In the genomic region with DNA sequence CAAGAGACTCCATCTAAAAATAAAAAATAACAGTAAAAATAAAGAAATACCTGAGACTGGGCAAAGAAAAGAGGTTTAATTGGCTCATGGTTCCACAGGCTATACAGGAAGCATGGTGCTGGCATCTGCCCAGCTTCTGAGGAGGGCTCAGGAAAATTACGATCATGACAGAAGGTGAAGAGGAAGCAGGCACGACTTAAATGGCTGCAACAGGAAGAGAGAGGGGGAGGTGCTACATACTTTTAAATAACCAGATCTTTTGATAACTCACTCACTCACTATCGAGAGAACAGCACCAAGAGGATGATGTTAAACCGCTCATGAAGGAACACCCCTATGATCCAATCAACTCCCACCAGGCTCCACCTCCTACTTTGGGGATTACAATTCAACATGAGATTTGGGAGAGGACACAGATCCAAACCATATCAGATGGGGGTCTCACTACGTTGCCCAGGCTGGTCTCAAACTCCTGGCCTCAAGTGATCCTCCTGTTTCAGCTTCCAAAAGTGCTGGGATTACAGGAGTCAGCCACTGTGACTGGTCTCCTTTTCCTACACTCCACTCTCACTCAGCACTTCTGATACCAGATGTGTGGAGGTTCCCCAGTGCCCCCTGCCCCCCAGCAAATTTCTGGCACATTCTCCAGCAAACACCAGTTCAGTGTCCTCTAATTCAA, we compare ENCODE assay signal across 12 cellular contexts. TPM values are rescaled to one million over a fixed set of nuclear protein-coding genes. Genes with fewer than 3 reads are reported as not detected.
DNase-seq lines count a peak whose midpoint lies in the region; FAIRE-seq lines count a peak whose summit lies in the region.
"Had no signal": no experiment of that assay in that cellular context is flagged by ENCODE, and none has a peak within 500 bp of the region (broad histone marks: within the 10 kb centered on the region; RNA-seq: fewer than 3 reads in every experiment).

No MANE protein-coding gene starts in this region.

- no peaks in the 10 kb centered on the region for H3K27me3 ChIP-seq in small intestine (ENCODE audit: control insufficient read depth in 2 of 2, insufficient read depth in 2 of 2, low read length in 2 of 2)
- H3K27me3 ChIP-seq: right atrium auricular region had no signal

- FAIRE-seq in small intestine (lab: Jason Lieb, UNC): no peak
- FAIRE-seq: endometrium, keratinocyte had no signal

- intact Hi-C loops in activated CD4-positive, alpha-beta memory T cell treated with anti-CD3 and anti-CD28 coated beads for 36 hours (cut with micrococcal nuclease): no loop called here

- peak overlapping the region; percentile 70 for H3K27ac Mint-ChIP-seq in activated CD4-positive, alpha-beta memory T cell treated with anti-CD3 and anti-CD28 coated beads for 36 hours
- H3K27ac Mint-ChIP-seq in activated CD4-positive, alpha-beta memory T cell treated with anti-CD3 and anti-CD28 coated beads, Interleukin-2, amount 10 ng/mL, durations not matched to agents 7 days and 5 days: no peak overlapping the region

- no peaks in the 10 kb centered on the region for H3K4me1 ChIP-seq in small intestine (ENCODE audit: control insufficient read depth in 2 of 2, insufficient read depth in 1 of 2, low read depth in 1 of 2, low read length in 1 of 2)
- H3K4me1 ChIP-seq: right atrium auricular region had no signal

- no peaks in the 10 kb centered on the region for H3K9me3 Mint-ChIP-seq in activated CD4-positive, alpha-beta memory T cell treated with anti-CD3 and anti-CD28 coated beads for 36 hours
- no peaks in the 10 kb centered on the region for H3K9me3 Mint-ChIP-seq in activated CD4-positive, alpha-beta memory T cell treated with anti-CD3 and anti-CD28 coated beads, Interleukin-2, amount 10 ng/mL, durations not matched to agents 7 days and 5 days

- H3K36me3 ChIP-seq in small intestine (ENCODE audit: control insufficient read depth in 2 of 2, insufficient read depth in 2 of 2, low read length in 2 of 2): no peaks in the 10 kb centered on the region
- H3K36me3 ChIP-seq: right atrium auricular region had no signal

- H3K4me3 ChIP-seq in small intestine (ENCODE audit: low read depth in 1 of 2, low read length in 2 of 2): no peak overlapping the region
- H3K4me3 ChIP-seq: right atrium auricular region had no signal

- H3K4me1 Mint-ChIP-seq in activated CD4-positive, alpha-beta memory T cell treated with anti-CD3 and anti-CD28 coated beads for 36 hours (ENCODE audit: low read depth): peaks cover 10% of the 10 kb centered on the region
- H3K4me1 Mint-ChIP-seq in activated CD4-positive, alpha-beta memory T cell treated with anti-CD3 and anti-CD28 coated beads, Interleukin-2, amount 10 ng/mL, durations not matched to agents 7 days and 5 days: peaks cover 7% of the 10 kb centered on the region

- H3K4me3 Mint-ChIP-seq in activated CD4-positive, alpha-beta memory T cell treated with anti-CD3 and anti-CD28 coated beads for 36 hours: no peak overlapping the region
- H3K4me3 Mint-ChIP-seq in activated CD4-positive, alpha-beta memory T cell treated with anti-CD3 and anti-CD28 coated beads, Interleukin-2, amount 10 ng/mL, durations not matched to agents 7 days and 5 days: no peak overlapping the region

- POLR2A ChIA-PET in activated CD4-positive, alpha-beta memory T cell treated with anti-CD3 and anti-CD28 coated beads for 36 hours (lab: Charles Lee): no interaction called here
- POLR2A ChIA-PET in activated CD4-positive, alpha-beta memory T cell treated with anti-CD3 and anti-CD28 coated beads, Interleukin-2, amount 10 ng/mL, durations not matched to agents 7 days and 5 days (lab: Charles Lee): no interaction called here

- no peaks in the 10 kb centered on the region for H3K27me3 Mint-ChIP-seq in activated CD4-positive, alpha-beta memory T cell treated with anti-CD3 and anti-CD28 coated beads for 36 hours
- no peaks in the 10 kb centered on the region for H3K27me3 Mint-ChIP-seq in activated CD4-positive, alpha-beta memory T cell treated with anti-CD3 and anti-CD28 coated beads, Interleukin-2, amount 10 ng/mL, durations not matched to agents 7 days and 5 days

- WGBS in small intestine, 3 donors: 19 to 36% (median 32%) methylated on average over 4 to 5 of the region's 5 CpGs

- peak; percentile 33 for DNase-seq in activated CD4-positive, alpha-beta memory T cell treated with anti-CD3 and anti-CD28 coated beads for 36 hours
- no peak for DNase-seq in activated CD4-positive, alpha-beta memory T cell treated with anti-CD3 and anti-CD28 coated beads, Interleukin-2, amount 10 ng/mL, durations not matched to agents 7 days and 5 days
- DNase-seq in T follicular helper cell (ENCODE audit: low read depth) (peak; percentile 28), small intestine (peak; percentile 2), medulla oblongata (ENCODE audit: extremely low spot score) (no peak), cerebellum (ENCODE audit: low spot score) (no peak), ecto neural progenitor cell (ENCODE audit: low spot score) (no peak)
- peak; percentile 28 for DNase-seq in activated naive CD4-positive, alpha-beta T cell treated with anti-CD3 and anti-CD28 coated beads, Interleukin-2, amount 50 U/mL, for 16 hours
- DNase-seq: NCI-H1417 had no signal

- no peaks in the 10 kb centered on the region for H3K9me3 ChIP-seq in small intestine (ENCODE audit: control insufficient read depth, low read depth)
- H3K9me3 ChIP-seq: right atrium auricular region had no signal

- no peaks in the 10 kb centered on the region for H3K36me3 Mint-ChIP-seq in activated CD4-positive, alpha-beta memory T cell treated with anti-CD3 and anti-CD28 coated beads for 36 hours
- H3K36me3 Mint-ChIP-seq in activated CD4-positive, alpha-beta memory T cell treated with anti-CD3 and anti-CD28 coated beads, Interleukin-2, amount 10 ng/mL, durations not matched to agents 7 days and 5 days (ENCODE audit: low read depth): no peaks in the 10 kb centered on the region

- CTCF ChIA-PET in activated CD4-positive, alpha-beta memory T cell treated with anti-CD3 and anti-CD28 coated beads for 36 hours (lab: Charles Lee): interaction anchor here (0.9 kb wide), 1 partner anchor 8 kb away, joined by 3 read pairs; no protein-coding TSS in a partner anchor
- CTCF ChIA-PET in activated CD4-positive, alpha-beta memory T cell treated with anti-CD3 and anti-CD28 coated beads, Interleukin-2, amount 10 ng/mL, durations not matched to agents 7 days and 5 days (lab: Charles Lee): no interaction called here

- H3K27ac ChIP-seq in small intestine (ENCODE audit: low read depth in 1 of 2, low read length in 1 of 2): peak overlapping the region in 1 of 2 donors; percentile 42
- H3K27ac ChIP-seq: right atrium auricular region had no signal

RNA-seq across cellular contexts. Expression of a gene that starts 11.9 kb away (rescaled TPM):
- under 1 TPM; 0.50 to 0.53 TPM for total RNA-seq in activated CD4-positive, alpha-beta memory T cell treated with anti-CD3 and anti-CD28 coated beads for 36 hours
- total RNA-seq in activated CD4-positive, alpha-beta memory T cell treated with anti-CD3 and anti-CD28 coated beads, Interleukin-2, amount 10 ng/mL, durations not matched to agents 7 days and 5 days: under 1 TPM; 0.15 to 0.18 TPM
- polyA plus RNA-seq in small intestine: under 1 TPM in 1 of 3 donors, not detected in 2; 0.04 TPM
- total RNA-seq in cerebellum: 5.4 TPM

Comparison
In these comparisons a context has a peak if more than half of its experiments do, and no peak if none do; other contexts are left out.
1. DNase-seq: peak in activated CD4-positive, alpha-beta memory T cell treated with anti-CD3 and anti-CD28 coated beads for 36 hours (single experiment), T follicular helper cell (single experiment), activated naive CD4-positive, alpha-beta T cell treated with anti-CD3 and anti-CD28 coated beads, Interleukin-2, amount 50 U/mL, for 16 hours (single experiment) and small intestine (single experiment); none in activated CD4-positive, alpha-beta memory T cell treated with anti-CD3 and anti-CD28 coated beads, Interleukin-2, amount 10 ng/mL, durations not matched to agents 7 days and 5 days (single experiment), medulla oblongata (single experiment), cerebellum (single experiment) and ecto neural progenitor cell (single experiment).